8 cellular contexts compared by ENCODE assay signal in the genomic region with DNA sequence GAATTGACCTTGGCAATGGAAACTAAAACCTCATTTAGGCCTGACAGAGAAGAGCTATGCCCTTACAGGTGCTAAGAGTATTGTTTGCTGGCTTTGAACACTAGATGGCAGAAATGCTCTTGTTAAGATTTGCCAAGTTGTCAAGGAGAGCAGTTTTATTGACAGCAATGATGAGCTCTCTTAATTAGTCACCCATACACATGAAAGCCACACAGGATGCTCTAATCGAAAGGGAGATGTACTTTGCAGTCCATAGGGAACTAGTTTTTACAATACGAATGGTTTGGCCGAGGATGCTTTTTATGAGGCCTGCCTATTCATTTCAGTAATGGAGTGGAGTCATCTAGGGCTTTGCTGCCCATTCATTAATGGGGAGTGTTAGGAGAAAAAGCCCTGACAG. TPM values are rescaled to one million over a fixed set of nuclear protein-coding genes. Genes with fewer than 3 reads are reported as not detected.
DNase-seq lines count a peak whose midpoint lies in the region; ATAC-seq and TF ChIP-seq lines count a peak whose summit lies in the region.

No MANE protein-coding gene starts in this region.

- H3K4me1 ChIP-seq in ascending aorta, result no peaks in the 10 kb centered on the region
- no peaks in the 10 kb centered on the region for H3K4me1 ChIP-seq in vagina

- DNase-seq in ELF-1 (ENCODE audit: low read depth, low spot score), result peak; percentile 27
- peak; percentile 4 for DNase-seq in NCI-H82 treated with DMSO at 0.1 percent for 48 hours (lab: John Stamatoyannopoulos, UW; ENCODE audit: unreplicated experiment)
- peak; percentile 57 for DNase-seq in epithelial cell of proximal tubule (ENCODE audit: low read depth)
- DNase-seq in retina, result peak; percentile 59
- no peak for DNase-seq in ascending aorta (ENCODE audit: low spot score in 2 of 2)
- DNase-seq in vagina (ENCODE audit: extremely low spot score in 2 of 2), result no peak

- no peak overlapping the region for H3K27ac ChIP-seq in ascending aorta
- no peak overlapping the region for H3K27ac ChIP-seq in vagina

- H3K36me3 ChIP-seq in ascending aorta, result no peaks in the 10 kb centered on the region
- H3K36me3 ChIP-seq in vagina, result no peaks in the 10 kb centered on the region

- ATAC-seq in GM19372 (IDR thresholded peaks at IDR 0.05; ENCODE audit: low read depth, unreplicated experiment) (peak; percentile 91), HG03139 (IDR thresholded peaks at IDR 0.05; ENCODE audit: unreplicated experiment) (peak; percentile 89)

- intact Hi-C loops in ascending aorta (cut with DNase I), result no loop called here
- intact Hi-C loops in vagina (cut with DNase I), result no loop called here

- TF ChIP-seq CTCF in epithelial cell of proximal tubule (conservative IDR thresholded peaks at IDR 0.05; ENCODE audit: low read depth, low read length) (peak; percentile 84), ascending aorta (IDR thresholded peaks at IDR 0.05) (no peak), vagina (IDR thresholded peaks at IDR 0.05) (peak in 1 of 3 experiments; percentile 24)

- H3K9me3 ChIP-seq in ascending aorta, result no peaks in the 10 kb centered on the region
- H3K9me3 ChIP-seq in vagina, result no peaks in the 10 kb centered on the region

- H3K4me3 ChIP-seq in epithelial cell of proximal tubule (ENCODE audit: low read depth, low read length) (no peak overlapping the region), ascending aorta (no peak overlapping the region), vagina (no peak overlapping the region)

- no peak for TF ChIP-seq POLR2A in vagina (IDR thresholded peaks at IDR 0.05)

- no peaks in the 10 kb centered on the region for H3K27me3 ChIP-seq in ascending aorta
- no peaks in the 10 kb centered on the region for H3K27me3 ChIP-seq in vagina

RNA-seq across cellular contexts. Expression of a gene that starts 45.4 kb away (rescaled TPM):
- total RNA-seq in epithelial cell of proximal tubule (not detected in 2 replicates), ascending aorta (not detected), vagina (not detected)

Comparison
In these comparisons a context has a peak if more than half of its experiments do, and no peak if none do; other contexts are left out.
1. DNase-seq: peak in ELF-1 (single experiment), NCI-H82 treated with DMSO at 0.1 percent for 48 hours (single experiment), epithelial cell of proximal tubule (single experiment) and retina (single experiment); none in ascending aorta (0 of 2) and vagina (0 of 2).